ENCODE assay signal across 25 cellular contexts in the genomic region with DNA sequence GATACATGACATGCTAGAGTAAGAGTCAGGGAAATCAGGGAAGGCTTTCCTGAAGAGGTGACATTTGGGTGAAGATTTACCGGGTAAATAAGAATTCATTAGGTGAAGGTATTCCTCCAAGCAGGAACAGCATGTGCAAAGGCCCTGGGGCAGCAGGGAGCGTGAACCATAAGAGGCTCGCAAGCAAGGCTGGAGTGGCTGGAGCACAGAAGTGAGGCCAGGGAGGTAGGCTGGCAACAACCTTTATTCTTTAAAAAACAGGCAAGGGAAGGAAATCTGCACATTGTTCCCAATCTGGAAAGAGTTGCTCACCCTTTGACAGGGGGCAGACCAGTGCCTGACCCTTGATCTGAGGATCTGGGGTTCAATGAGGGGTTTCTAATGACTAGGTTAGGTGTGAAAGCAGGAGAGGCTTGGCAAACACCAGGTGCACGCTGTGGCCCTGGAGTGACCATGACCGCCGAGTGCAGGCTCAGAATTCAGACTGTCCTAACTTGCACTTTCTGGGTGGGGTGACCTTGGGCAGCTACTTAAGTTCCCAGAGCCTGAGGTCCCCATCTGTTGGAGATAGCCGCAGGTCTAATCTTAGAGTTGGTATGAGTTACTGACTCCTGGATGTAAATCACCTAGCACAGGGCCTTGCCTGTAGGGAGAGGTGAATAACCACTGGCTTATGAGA. TPM values are rescaled to one million over a fixed set of nuclear protein-coding genes. Genes with fewer than 3 reads are reported as not detected.
DNase-seq lines count a peak whose midpoint lies in the region; ATAC-seq and TF ChIP-seq lines count a peak whose summit lies in the region.
"Had no signal": no experiment of that assay in that cellular context is flagged by ENCODE, and none has a peak within 500 bp of the region (broad histone marks: within the 10 kb centered on the region; RNA-seq: fewer than 3 reads in every experiment).

No MANE protein-coding gene starts in this region.

- H3K9me3 ChIP-seq in mesenchymal stem cell (ENCODE audit: control insufficient read depth, low read length), result no peaks in the 10 kb centered on the region
- H3K9me3 ChIP-seq in thoracic aorta, result no peaks in the 10 kb centered on the region
- H3K9me3 ChIP-seq in SK-N-SH, result no peaks in the 10 kb centered on the region
- H3K9me3 ChIP-seq: testis had no signal

- no peak overlapping the region for H2BK120ac ChIP-seq in mesenchymal stem cell (ENCODE audit: low read depth, low read length)

- H3F3A ChIP-seq in SK-N-SH (replicated peaks; ENCODE audit: insufficient read depth), result peaks cover 22% of the 10 kb centered on the region

- H3K27ac ChIP-seq in brain microvascular endothelial cell (peak overlapping the region; percentile 97), mesenchymal stem cell (ENCODE audit: low read length, poor library complexity, severe bottlenecking) (no peak overlapping the region), thoracic aorta (peak overlapping the region; percentile 80 to 85), SK-N-SH (ENCODE audit: low read depth in 2 of 2, low read length in 1 of 2) (0 out of 4 replicates have a peak overlapping the region, but pooled peaks of 1 of the 2 experiments have one; percentile 67)

- H4K91ac ChIP-seq in mesenchymal stem cell (ENCODE audit: low read length), result no peak overlapping the region

- H3K36me3 ChIP-seq in brain microvascular endothelial cell (replicated peaks) (peaks cover 62% of the 10 kb centered on the region), mesenchymal stem cell (ENCODE audit: control insufficient read depth in 1 of 2, insufficient read depth in 2 of 2, low read depth in 1 of 2, low read length in 2 of 2) (no peaks in the 10 kb centered on the region), thoracic aorta (no peaks in the 10 kb centered on the region), SK-N-SH (replicated peaks in 1 of 2; ENCODE audit: control insufficient read depth in 1 of 2, insufficient read depth in 2 of 2, low read length in 1 of 2) (no peaks in the 10 kb centered on the region)

- H2AK5ac ChIP-seq in mesenchymal stem cell (ENCODE audit: low read length, severe bottlenecking), result peak overlapping the region; percentile 10

- TF ChIP-seq RAD21 in SK-N-SH (IDR thresholded peaks at IDR 0.05; ENCODE audit: low read length), result no peak

- WGBS in mesenchymal stem cell, result 98% methylated on average over 7 of the region's 7 CpGs
- WGBS in SK-N-SH (ENCODE audit: low lambda C conversion rate), result 95% methylated on average over 4 of the region's 7 CpGs

- ATAC-seq in thoracic aorta (ENCODE audit: insufficient number of reproducible peaks, low FRiP score, low read depth), result no peak
- no peak for ATAC-seq in HG03469 (IDR thresholded peaks at IDR 0.05; ENCODE audit: unreplicated experiment)
- ATAC-seq: PC-3; stimulated activated memory B cell treated with anti-CD40 and anti-IgM and Interleukin-4, amounts not matched to agents 10 μg/mL and 1 μg/mL and 100 μg/mL, for 72 hours had no signal

- no peak overlapping the region for H3K23ac ChIP-seq in mesenchymal stem cell (ENCODE audit: low read length in 2 of 2)

- no peak overlapping the region for H2AFZ ChIP-seq in mesenchymal stem cell (ENCODE audit: low read depth, low read length)
- no peak overlapping the region for H2AFZ ChIP-seq in SK-N-SH (ENCODE audit: low read depth)

- no peak for TF ChIP-seq EP300 in SK-N-SH (IDR thresholded peaks at IDR 0.05; ENCODE audit: borderline replicate concordance in 1 of 2, low read depth in 1 of 2, low read length in 1 of 2)

- H3K4me1 ChIP-seq in mesenchymal stem cell (ENCODE audit: control insufficient read depth, insufficient read depth, low read depth, low read length), result peaks cover 9% of the 10 kb centered on the region
- peaks cover 26 to 60% of the 10 kb centered on the region in 2 donors for H3K4me1 ChIP-seq in thoracic aorta (ENCODE audit: control insufficient read depth in 1 of 2, low read depth in 2 of 2)
- H3K4me1 ChIP-seq in SK-N-SH (ENCODE audit: control insufficient read depth in 1 of 2, insufficient read depth in 2 of 2, low read depth in 1 of 2, low read length in 1 of 2), result peaks cover 3 to 7% of the 10 kb centered on the region in 2 experiments; a peak in 2 of 4 replicates

- CTCF ChIA-PET in SK-N-SH (lab: Yijun Ruan, JAX), result interaction anchor here (1.0 to 1.1 kb wide), 2 partner anchors 37 to 150 kb away, joined by 3 read pairs; no protein-coding TSS in a partner anchor

- H3K79me1 ChIP-seq in mesenchymal stem cell (replicated peaks; ENCODE audit: low read length, poor library complexity, severe bottlenecking), result no peaks in the 10 kb centered on the region

- H3K14ac ChIP-seq in mesenchymal stem cell (ENCODE audit: low read length in 2 of 2), result no peak overlapping the region

- H3K4me3 ChIP-seq in brain microvascular endothelial cell (ENCODE audit: low read depth, low read length) (peak overlapping the region; percentile 94), mesenchymal stem cell (ENCODE audit: insufficient read depth in 1 of 2, low read depth in 1 of 2, low read length in 2 of 2) (no peak overlapping the region), thoracic aorta (no peak overlapping the region), SK-N-SH (ENCODE audit: low read depth in 2 of 2, low read length in 1 of 2) (no peak overlapping the region)
- H3K4me3 ChIP-seq: smooth muscle cell, testis had no signal

- no peak overlapping the region for H4K8ac ChIP-seq in mesenchymal stem cell (ENCODE audit: low read length)

- H2BK15ac ChIP-seq in mesenchymal stem cell (ENCODE audit: low read depth, poor library complexity, severe bottlenecking), result no peak overlapping the region

- no peak overlapping the region for H2BK5ac ChIP-seq in mesenchymal stem cell (ENCODE audit: low read depth, low read length, poor library complexity, severe bottlenecking)

- no peaks in the 10 kb centered on the region; the same call in 1 of the 2 replicates for H3K79me2 ChIP-seq in SK-N-SH (ENCODE audit: insufficient read depth)

- H3K9ac ChIP-seq in mesenchymal stem cell (ENCODE audit: low read length) (no peak overlapping the region), SK-N-SH (no peak overlapping the region)

- no peaks in the 10 kb centered on the region for H4K20me1 ChIP-seq in SK-N-SH (ENCODE audit: insufficient read depth)

- no peak overlapping the region for H3K4me2 ChIP-seq in mesenchymal stem cell (ENCODE audit: low read length, poor library complexity, severe bottlenecking)
- no peak overlapping the region for H3K4me2 ChIP-seq in SK-N-SH
- H3K4me2 ChIP-seq: smooth muscle cell had no signal

- POLR2A ChIA-PET in SK-N-SH (lab: Yijun Ruan, JAX), result no interaction called here

- no peak overlapping the region for H3K4ac ChIP-seq in mesenchymal stem cell (ENCODE audit: low read depth in 1 of 2, low read length in 2 of 2)

- no peak overlapping the region for H3K18ac ChIP-seq in mesenchymal stem cell (ENCODE audit: low read depth in 1 of 2, low read length in 2 of 2)

- TF ChIP-seq CTCF in brain microvascular endothelial cell (IDR thresholded peaks at IDR 0.05; ENCODE audit: low read depth, low read length, missing control alignments), result no peak
- no peak for TF ChIP-seq CTCF in thoracic aorta (IDR thresholded peaks at IDR 0.05)
- TF ChIP-seq CTCF in SK-N-SH (IDR thresholded peaks at IDR 0.05), result no peak

- H3K27me3 ChIP-seq in brain microvascular endothelial cell (replicated peaks) (no peaks in the 10 kb centered on the region), mesenchymal stem cell (ENCODE audit: control insufficient read depth in 1 of 2, insufficient read depth in 1 of 2, low read length in 2 of 2) (peaks cover 0 to 17% of the 10 kb centered on the region in 2 experiments), thoracic aorta (replicated peaks; ENCODE audit: insufficient read depth) (no peaks in the 10 kb centered on the region), SK-N-SH (ENCODE audit: insufficient read depth) (no peaks in the 10 kb centered on the region)
- H3K27me3 ChIP-seq: testis had no signal

- no peak overlapping the region for H2BK12ac ChIP-seq in mesenchymal stem cell (ENCODE audit: low read length in 2 of 2)

- H3K9me2 ChIP-seq in SK-N-SH, result no peaks in the 10 kb centered on the region

- DNase-seq in NCI-H82 treated with DMSO at 0.1 percent for 48 hours (lab: John Stamatoyannopoulos, UW; ENCODE audit: unreplicated experiment), result peak; percentile 30
- DNase-seq in brain microvascular endothelial cell, result no peak
- DNase-seq in mesenchymal stem cell, result no peak
- DNase-seq in thoracic aorta (ENCODE audit: low spot score), result no peak
- no peak for DNase-seq in activated gamma-delta T cell (lab: John Stamatoyannopoulos, UW)
- no peak for DNase-seq in NCI-H2107 treated with DMSO at 0.1 percent for 48 hours (lab: John Stamatoyannopoulos, UW; ENCODE audit: unreplicated experiment)
- no peak for DNase-seq in SK-N-SH
- DNase-seq: activated CD4-positive, alpha-beta memory T cell treated with anti-CD3 and anti-CD28 coated beads, Interleukin-2, amount 10 ng/mL, durations not matched to agents 7 days and 5 days; activated naive CD8-positive, alpha-beta T cell treated with anti-CD3 and anti-CD28 coated beads, Interleukin-2, amount 10 ng/mL, durations not matched to agents 7 days and 5 days; glutamatergic neuron; Karpas-422; kidney; MV-4-11; NCI-H146; PC-3; SHP77; SW 1271; testis had no signal

- in situ Hi-C loops in brain microvascular endothelial cell (cut with HindIII; ENCODE audit: low pct_ligation_motif_present, low sequenced_read_pairs), result no loop called here

TF ChIP-seq in SK-N-SH, 30 proteins besides CTCF, POLR2A, EP300 and RAD21 (continues in another document):
- TF ChIP-seq, protein P1, sequence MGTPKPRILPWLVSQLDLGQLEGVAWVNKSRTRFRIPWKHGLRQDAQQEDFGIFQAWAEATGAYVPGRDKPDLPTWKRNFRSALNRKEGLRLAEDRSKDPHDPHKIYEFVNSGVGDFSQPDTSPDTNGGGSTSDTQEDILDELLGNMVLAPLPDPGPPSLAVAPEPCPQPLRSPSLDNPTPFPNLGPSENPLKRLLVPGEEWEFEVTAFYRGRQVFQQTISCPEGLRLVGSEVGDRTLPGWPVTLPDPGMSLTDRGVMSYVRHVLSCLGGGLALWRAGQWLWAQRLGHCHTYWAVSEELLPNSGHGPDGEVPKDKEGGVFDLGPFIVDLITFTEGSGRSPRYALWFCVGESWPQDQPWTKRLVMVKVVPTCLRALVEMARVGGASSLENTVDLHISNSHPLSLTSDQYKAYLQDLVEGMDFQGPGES (IDR thresholded peaks at IDR 0.05; ENCODE audit: low read depth, low read length), result no peak
- TF ChIP-seq MEF2A (IDR thresholded peaks at IDR 0.05; ENCODE audit: borderline replicate concordance, low read depth), result no peak

RNA-seq across cellular contexts. Expression of a gene that starts 1.9 kb away (rescaled TPM):
- 0.50 TPM for polyA plus RNA-seq in mesenchymal stem cell (2013, experiment 1 of 2)
- 0.40 TPM for polyA plus RNA-seq in mesenchymal stem cell (2013, experiment 2 of 2)
- total RNA-seq in thoracic aorta, result 10 to 100 TPM; 11.0 to 45.4 TPM
- polyA plus RNA-seq in SK-N-SH (2012; rRNA removed), result 0.44 and 0.54 TPM in 2 replicates
- 0.26 and 0.41 TPM in 2 replicates for polyA plus RNA-seq in SK-N-SH (2012; cell fraction: cytosol; rRNA removed)
- 1.5 TPM in 2 replicates for polyA plus RNA-seq in SK-N-SH (2012; cell fraction: nucleus; rRNA removed)
- total RNA-seq: activated CD4-positive, alpha-beta memory T cell treated with anti-CD3 and anti-CD28 coated beads, Interleukin-2, amount 10 ng/mL, durations not matched to agents 7 days and 5 days; activated naive CD8-positive, alpha-beta T cell treated with anti-CD3 and anti-CD28 coated beads, Interleukin-2, amount 10 ng/mL, durations not matched to agents 7 days and 5 days; lung microvascular endothelial cell; NCI-H460; smooth muscle cell had no signal
- polyA plus RNA-seq: CD14-positive monocyte had no signal

RNA-seq across cellular contexts. Expression of a gene that starts 45.3 kb away (rescaled TPM):
- polyA plus RNA-seq in mesenchymal stem cell (2013, experiment 1 of 2), result not detected
- polyA plus RNA-seq in mesenchymal stem cell (2013, experiment 2 of 2), result not detected
- total RNA-seq in thoracic aorta, result 1 to 10 TPM in 1 of 2 donors, under 1 TPM in 1; 0.35 to 4.1 TPM
- polyA plus RNA-seq in SK-N-SH (2012; rRNA removed), result not detected in 2 replicates
- polyA plus RNA-seq in SK-N-SH (2012; cell fraction: cytosol; rRNA removed), result not detected in 2 replicates
- polyA plus RNA-seq in SK-N-SH (2012; cell fraction: nucleus; rRNA removed), result 0.02 TPM in 1 of 2 replicates, not detected in the other
- total RNA-seq: activated CD4-positive, alpha-beta memory T cell treated with anti-CD3 and anti-CD28 coated beads, Interleukin-2, amount 10 ng/mL, durations not matched to agents 7 days and 5 days; activated naive CD8-positive, alpha-beta T cell treated with anti-CD3 and anti-CD28 coated beads, Interleukin-2, amount 10 ng/mL, durations not matched to agents 7 days and 5 days; HT1080; lung microvascular endothelial cell; NCI-H460; PC-3; smooth muscle cell had no signal
- polyA plus RNA-seq: smooth muscle cell had no signal
